ENCODE assay signal across 1 cellular context in the genomic region with DNA sequence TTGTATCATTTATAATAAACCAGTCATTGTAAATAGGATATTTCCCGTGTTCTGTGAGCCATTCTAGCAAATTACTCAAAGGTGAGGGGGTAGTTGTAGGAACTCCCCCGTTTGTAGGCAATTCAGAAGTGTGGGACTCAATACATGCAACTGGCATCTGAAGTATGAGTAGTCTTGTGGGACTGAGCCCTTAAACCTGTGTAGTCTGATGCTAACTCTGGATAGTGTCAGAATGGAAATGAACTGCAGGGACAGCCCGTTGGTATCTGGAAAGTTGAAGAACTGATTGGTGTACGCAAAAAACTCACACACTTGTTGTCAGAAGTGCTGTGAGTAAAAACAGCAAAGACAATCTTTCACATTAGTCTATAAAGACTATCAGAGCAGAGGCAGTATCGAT.
TF ChIP-seq lines count a peak whose summit lies in the region.

No MANE protein-coding gene starts in this region.

TF ChIP-seq in H1, 55 proteins besides CTCF, POLR2A, EP300 and RAD21:
- TF ChIP-seq TEAD4 (IDR thresholded peaks at IDR 0.05; ENCODE audit: low read depth, low read length): no peak
- TF ChIP-seq MAFK (IDR thresholded peaks at IDR 0.05; ENCODE audit: low read depth, low read length): no peak
- no peak for TF ChIP-seq TAF1 (IDR thresholded peaks at IDR 0.05; ENCODE audit: low read depth, low read length)
- TF ChIP-seq SP4 (IDR thresholded peaks at IDR 0.05; ENCODE audit: low read length): no peak
